ENCODE assay signal across 26 cellular contexts in genomic region chr6:31903957-31904356, GRCh38. TPM values are rescaled to one million over a fixed set of nuclear protein-coding genes. Genes with fewer than 3 reads are reported as not detected.
DNase-seq lines count a peak whose midpoint lies in the region; ATAC-seq and TF ChIP-seq lines count a peak whose summit lies in the region.
"Had no signal": no experiment of that assay in that cellular context is flagged by ENCODE, and none has a peak within 500 bp of the region (broad histone marks: within the 10 kb centered on the region; RNA-seq: fewer than 3 reads in every experiment).

No MANE protein-coding gene starts in this region.

- peak overlapping the region in 3 of 4 donors; percentile 47 to 92 (median 88) for H3K27ac ChIP-seq in esophagus squamous epithelium

- H3K9me3 Mint-ChIP-seq in natural killer cell (no peaks in the 10 kb centered on the region), nephron progenitor cell (no peaks in the 10 kb centered on the region)
- no peaks in the 10 kb centered on the region for H3K9me3 Mint-ChIP-seq in natural killer cell treated with Interleukin-12 subunit alpha and Interleukin-12 subunit beta and Interleukin-15 and Interleukin-18, amount 100 ng/mL, for 72 hours
- H3K9me3 Mint-ChIP-seq in activated CD8-positive, alpha-beta memory T cell treated with anti-CD3 and anti-CD28 coated beads, Interleukin-2, amount 10 ng/mL, durations not matched to agents 7 days and 5 days (ENCODE audit: low read depth): no peaks in the 10 kb centered on the region
- H3K9me3 Mint-ChIP-seq: activated CD4-positive, alpha-beta memory T cell treated with anti-CD3 and anti-CD28 coated beads for 36 hours; naive thymus-derived CD8-positive, alpha-beta T cell had no signal

- ATAC-seq in natural killer cell (no peak), Right ventricle myocardium inferior (no peak), GM21447 (IDR thresholded peaks at IDR 0.05; ENCODE audit: unreplicated experiment) (no peak), GM18909 (IDR thresholded peaks at IDR 0.05; ENCODE audit: poor library complexity, unreplicated experiment) (no peak)
- no peak for ATAC-seq in natural killer cell treated with Interleukin-12 subunit alpha and Interleukin-12 subunit beta and Interleukin-15 and Interleukin-18, amount 100 ng/mL, for 72 hours
- no peak for ATAC-seq in activated CD8-positive, alpha-beta memory T cell treated with anti-CD3 and anti-CD28 coated beads, Interleukin-2, amount 10 ng/mL, durations not matched to agents 7 days and 5 days
- ATAC-seq: activated CD4-positive, CD25-positive, alpha-beta regulatory T cell treated with anti-CD3 and anti-CD28 coated beads, Interleukin-2, amount 50 U/mL, for 24 hours; left ventricle myocardium superior; naive thymus-derived CD8-positive, alpha-beta T cell; pancreas had no signal

- H3K27ac Mint-ChIP-seq in natural killer cell (no peak overlapping the region), nephron progenitor cell (no peak overlapping the region)
- peak overlapping the region in 1 of 2 donors; percentile 46 for H3K27ac Mint-ChIP-seq in natural killer cell treated with Interleukin-12 subunit alpha and Interleukin-12 subunit beta and Interleukin-15 and Interleukin-18, amount 100 ng/mL, for 72 hours
- H3K27ac Mint-ChIP-seq in activated CD8-positive, alpha-beta memory T cell treated with anti-CD3 and anti-CD28 coated beads, Interleukin-2, amount 10 ng/mL, durations not matched to agents 7 days and 5 days: no peak overlapping the region
- H3K27ac Mint-ChIP-seq: activated CD4-positive, alpha-beta memory T cell treated with anti-CD3 and anti-CD28 coated beads for 36 hours; CD14-positive monocyte had no signal

- CTCF ChIA-PET in activated CD8-positive, alpha-beta memory T cell treated with anti-CD3 and anti-CD28 coated beads, Interleukin-2, amount 10 ng/mL, durations not matched to agents 7 days and 5 days (lab: Charles Lee): interaction anchor here (1.0 kb wide), 1 partner anchor 14 kb away, joined by 3 read pairs; no protein-coding TSS in a partner anchor

- H3K4me3 Mint-ChIP-seq in natural killer cell (peak overlapping the region; percentile 50), nephron progenitor cell (peak overlapping the region; percentile 19)
- no peak overlapping the region for H3K4me3 Mint-ChIP-seq in natural killer cell treated with Interleukin-12 subunit alpha and Interleukin-12 subunit beta and Interleukin-15 and Interleukin-18, amount 100 ng/mL, for 72 hours
- no peak overlapping the region for H3K4me3 Mint-ChIP-seq in activated CD8-positive, alpha-beta memory T cell treated with anti-CD3 and anti-CD28 coated beads, Interleukin-2, amount 10 ng/mL, durations not matched to agents 7 days and 5 days

- H3K4me1 ChIP-seq in esophagus squamous epithelium: peaks cover 16 to 47% (median 21%) of the 10 kb centered on the region in 3 donors

- 77 to 84% methylated on average over 3 of the region's 3 CpGs for WGBS in esophagus squamous epithelium, 2 donors

- DNase-seq in natural killer cell: no peak
- no peak for DNase-seq in natural killer cell treated with Interleukin-12 subunit alpha and Interleukin-12 subunit beta and Interleukin-15 and Interleukin-18, amount 100 ng/mL, for 72 hours (ENCODE audit: low spot score)
- DNase-seq in esophagus squamous epithelium (lab: John Stamatoyannopoulos, UW): no peak
- no peak for DNase-seq in nephron progenitor cell
- no peak for DNase-seq in Right ventricle myocardium inferior (ENCODE audit: missing footprints)
- no peak for DNase-seq in activated CD8-positive, alpha-beta memory T cell treated with anti-CD3 and anti-CD28 coated beads, Interleukin-2, amount 10 ng/mL, durations not matched to agents 7 days and 5 days
- DNase-seq: activated CD4-positive, alpha-beta memory T cell treated with anti-CD3 and anti-CD28 coated beads for 36 hours; activated CD8-positive, alpha-beta memory T cell treated with anti-CD3 and anti-CD28 coated beads, Interleukin-2, amount 50 U/mL, for 48 hours; activated naive CD4-positive, alpha-beta T cell treated with anti-CD3 and anti-CD28 coated beads, Interleukin-2, amount 50 U/mL, for 16 hours; caudate nucleus; left ventricle myocardium superior; naive thymus-derived CD8-positive, alpha-beta T cell; NCI-H1048; NCI-H187; NCI-H2171 treated with DMSO at 0.1 percent for 48 hours; NCI-H524 treated with DMSO at 0.1 percent for 48 hours; pancreas; Peyer's patch; retina; stimulated activated CD4-positive, alpha-beta T cell treated with anti-CD3 and anti-CD28 coated beads, Interleukin-2, amount 100 ng/mL, for 24 hours; SW 1271 had no signal

- no peaks in the 10 kb centered on the region for H3K36me3 Mint-ChIP-seq in natural killer cell
- H3K36me3 Mint-ChIP-seq in natural killer cell treated with Interleukin-12 subunit alpha and Interleukin-12 subunit beta and Interleukin-15 and Interleukin-18, amount 100 ng/mL, for 72 hours: no peaks in the 10 kb centered on the region
- H3K36me3 Mint-ChIP-seq in nephron progenitor cell (ENCODE audit: low read depth): no peaks in the 10 kb centered on the region
- H3K36me3 Mint-ChIP-seq in activated CD8-positive, alpha-beta memory T cell treated with anti-CD3 and anti-CD28 coated beads, Interleukin-2, amount 10 ng/mL, durations not matched to agents 7 days and 5 days: peaks cover 1% of the 10 kb centered on the region
- H3K36me3 Mint-ChIP-seq: activated CD4-positive, alpha-beta memory T cell treated with anti-CD3 and anti-CD28 coated beads for 36 hours; naive thymus-derived CD8-positive, alpha-beta T cell had no signal

- H3K4me1 Mint-ChIP-seq in natural killer cell: peaks cover 16 to 30% of the 10 kb centered on the region in 2 donors
- peaks cover 20 to 26% of the 10 kb centered on the region in 2 donors for H3K4me1 Mint-ChIP-seq in natural killer cell treated with Interleukin-12 subunit alpha and Interleukin-12 subunit beta and Interleukin-15 and Interleukin-18, amount 100 ng/mL, for 72 hours (ENCODE audit: low read depth in 2 of 2)
- H3K4me1 Mint-ChIP-seq in nephron progenitor cell: peaks cover 40% of the 10 kb centered on the region
- H3K4me1 Mint-ChIP-seq in activated CD8-positive, alpha-beta memory T cell treated with anti-CD3 and anti-CD28 coated beads, Interleukin-2, amount 10 ng/mL, durations not matched to agents 7 days and 5 days: peaks cover 34% of the 10 kb centered on the region

- intact Hi-C loops in natural killer cell (cut with micrococcal nuclease) (no loop called here), esophagus squamous epithelium (cut with DNase I) (loop anchor here (5.0 kb wide), 1 partner anchor 48 kb away; no protein-coding TSS in a partner anchor), Right ventricle myocardium inferior (cut with DNase I) (loop anchor here (5.0 kb wide), 1 partner anchor 53 kb away; the partner anchor contains the start of genes NELFE and SKIC2)

- H3K36me3 ChIP-seq in esophagus squamous epithelium: no peaks in the 10 kb centered on the region
- H3K36me3 ChIP-seq: pancreas, Peyer's patch had no signal

- H3K27me3 Mint-ChIP-seq in natural killer cell (ENCODE audit: low read depth in 2 of 2) (peaks cover 0 to 5% of the 10 kb centered on the region in 2 donors), nephron progenitor cell (ENCODE audit: low read depth, poor library complexity) (peaks cover 3% of the 10 kb centered on the region)
- peaks cover 0 to 4% of the 10 kb centered on the region in 2 donors for H3K27me3 Mint-ChIP-seq in natural killer cell treated with Interleukin-12 subunit alpha and Interleukin-12 subunit beta and Interleukin-15 and Interleukin-18, amount 100 ng/mL, for 72 hours
- H3K27me3 Mint-ChIP-seq in activated CD8-positive, alpha-beta memory T cell treated with anti-CD3 and anti-CD28 coated beads, Interleukin-2, amount 10 ng/mL, durations not matched to agents 7 days and 5 days: peaks cover 24% of the 10 kb centered on the region

- no peak overlapping the region for H3K4me3 ChIP-seq in esophagus squamous epithelium
- H3K4me3 ChIP-seq: pancreas, Peyer's patch, smooth muscle cell had no signal

- H3K27me3 ChIP-seq in esophagus squamous epithelium: no peaks in the 10 kb centered on the region
- H3K27me3 ChIP-seq: pancreas, Peyer's patch had no signal

- TF ChIP-seq CTCF in natural killer cell (IDR thresholded peaks at IDR 0.05): no peak
- TF ChIP-seq CTCF in esophagus squamous epithelium (IDR thresholded peaks at IDR 0.05): no peak
- TF ChIP-seq CTCF in nephron progenitor cell (IDR thresholded peaks at IDR 0.05): no peak

- H3K9me3 ChIP-seq in esophagus squamous epithelium: no peaks in the 10 kb centered on the region
- H3K9me3 ChIP-seq: pancreas, Peyer's patch had no signal

- TF ChIP-seq POLR2A in esophagus squamous epithelium (IDR thresholded peaks at IDR 0.05): no peak

RNA-seq across cellular contexts. Expression of gene ZBTB12, which starts 2.1 kb away (rescaled TPM):
- total RNA-seq in natural killer cell: under 1 TPM; 0.54 to 0.77 (median 0.63) TPM
- total RNA-seq in natural killer cell treated with Interleukin-12 subunit alpha and Interleukin-12 subunit beta and Interleukin-15 and Interleukin-18, amount 100 ng/mL, for 72 hours: 1 to 10 TPM; 1.4 to 2.9 TPM
- 1 to 10 TPM in 2 of 4 donors, under 1 TPM in 2; 0.83 to 2.8 (median 1.0) TPM for total RNA-seq in esophagus squamous epithelium
- 3.2 TPM for total RNA-seq in Right ventricle myocardium inferior
- 1 to 10 TPM; 1.5 to 3.3 TPM for total RNA-seq in activated CD8-positive, alpha-beta memory T cell treated with anti-CD3 and anti-CD28 coated beads, Interleukin-2, amount 10 ng/mL, durations not matched to agents 7 days and 5 days

RNA-seq across cellular contexts. Expression of gene EHMT2, which starts 6.5 kb away (rescaled TPM):
- total RNA-seq in natural killer cell: 10 to 100 TPM; 49.3 to 56.6 (median 55.8) TPM
- total RNA-seq in natural killer cell treated with Interleukin-12 subunit alpha and Interleukin-12 subunit beta and Interleukin-15 and Interleukin-18, amount 100 ng/mL, for 72 hours: 10 to 100 TPM; 34.4 to 69.1 TPM
- total RNA-seq in esophagus squamous epithelium: 10 to 100 TPM; 23.4 to 34.5 (median 27.4) TPM
- total RNA-seq in Right ventricle myocardium inferior: 16.8 TPM
- total RNA-seq in activated CD8-positive, alpha-beta memory T cell treated with anti-CD3 and anti-CD28 coated beads, Interleukin-2, amount 10 ng/mL, durations not matched to agents 7 days and 5 days: 10 to 100 TPM; 78.7 to 79.0 TPM

RNA-seq across cellular contexts. Expression of gene C2, which starts 23.6 kb away (rescaled TPM):
- 1 to 10 TPM in 2 of 3 donors, under 1 TPM in 1; 0.55 to 1.3 (median 1.0) TPM for total RNA-seq in natural killer cell
- under 1 TPM in 1 of 2 donors, not detected in 1; 0.92 TPM for total RNA-seq in natural killer cell treated with Interleukin-12 subunit alpha and Interleukin-12 subunit beta and Interleukin-15 and Interleukin-18, amount 100 ng/mL, for 72 hours
- 10 to 100 TPM in 2 of 4 donors, 1 to 10 TPM in 2; 1.1 to 15.2 (median 6.4) TPM for total RNA-seq in esophagus squamous epithelium
- total RNA-seq in Right ventricle myocardium inferior: 8.9 TPM
- total RNA-seq in activated CD8-positive, alpha-beta memory T cell treated with anti-CD3 and anti-CD28 coated beads, Interleukin-2, amount 10 ng/mL, durations not matched to agents 7 days and 5 days: under 1 TPM; 0.61 to 0.80 TPM
- total RNA-seq: smooth muscle cell had no signal

RNA-seq across cellular contexts. Expression of gene SLC44A4, which starts 25.2 kb away (rescaled TPM):
- total RNA-seq in natural killer cell (under 1 TPM in 1 of 3 donors, not detected in 2; 0.48 TPM), esophagus squamous epithelium (1 to 10 TPM in 2 of 4 donors, under 1 TPM in 1, not detected in 1; 0.38 to 3.6 (median 1.3) TPM), Right ventricle myocardium inferior (not detected)
- not detected for total RNA-seq in natural killer cell treated with Interleukin-12 subunit alpha and Interleukin-12 subunit beta and Interleukin-15 and Interleukin-18, amount 100 ng/mL, for 72 hours
- not detected for total RNA-seq in activated CD8-positive, alpha-beta memory T cell treated with anti-CD3 and anti-CD28 coated beads, Interleukin-2, amount 10 ng/mL, durations not matched to agents 7 days and 5 days
- total RNA-seq: left ventricle myocardium superior; naive thymus-derived CD8-positive, alpha-beta T cell had no signal

RNA-seq across cellular contexts. Expression of gene NEU1, which starts 41.3 kb away (rescaled TPM):
- 10 to 100 TPM; 36.1 to 69.6 (median 51.5) TPM for total RNA-seq in natural killer cell
- 10 to 100 TPM; 37.2 to 46.6 TPM for total RNA-seq in natural killer cell treated with Interleukin-12 subunit alpha and Interleukin-12 subunit beta and Interleukin-15 and Interleukin-18, amount 100 ng/mL, for 72 hours
- total RNA-seq in esophagus squamous epithelium: 10 to 100 TPM; 13.6 to 23.6 (median 17.3) TPM
- total RNA-seq in Right ventricle myocardium inferior: 25.6 TPM
- 10 to 100 TPM; 13.0 to 21.5 TPM for total RNA-seq in activated CD8-positive, alpha-beta memory T cell treated with anti-CD3 and anti-CD28 coated beads, Interleukin-2, amount 10 ng/mL, durations not matched to agents 7 days and 5 days

Comparison
In these comparisons a context has a peak if more than half of its experiments do, and no peak if none do; other contexts are left out.
1. H3K4me3 Mint-ChIP-seq: peak in natural killer cell (single experiment) and nephron progenitor cell (single experiment); none in natural killer cell treated with Interleukin-12 subunit alpha and Interleukin-12 subunit beta and Interleukin-15 and Interleukin-18, amount 100 ng/mL, for 72 hours (single experiment) and activated CD8-positive, alpha-beta memory T cell treated with anti-CD3 and anti-CD28 coated beads, Interleukin-2, amount 10 ng/mL, durations not matched to agents 7 days and 5 days (single experiment).